In genomic region chr10:101939718-101940117, GRCh38 we compare ENCODE assay signal across 15 cellular contexts.
DNase-seq lines count a peak whose midpoint lies in the region; ATAC-seq and TF ChIP-seq lines count a peak whose summit lies in the region.
"Had no signal": no experiment of that assay in that cellular context is flagged by ENCODE, and none has a peak within 500 bp of the region (broad histone marks: within the 10 kb centered on the region; RNA-seq: fewer than 3 reads in every experiment).

No MANE protein-coding gene starts in this region.

- no peaks in the 10 kb centered on the region for H3K36me3 ChIP-seq in brain microvascular endothelial cell (replicated peaks)
- H3K36me3 ChIP-seq in sigmoid colon: no peaks in the 10 kb centered on the region
- H3K36me3 ChIP-seq in mesendoderm (ENCODE audit: control insufficient read depth, insufficient read depth, low read length): no peaks in the 10 kb centered on the region

- no peak overlapping the region for H3K9ac ChIP-seq in mesendoderm (ENCODE audit: low read length)

- H3K27me3 ChIP-seq in brain microvascular endothelial cell (replicated peaks) (no peaks in the 10 kb centered on the region), sigmoid colon (no peaks in the 10 kb centered on the region), mesendoderm (ENCODE audit: insufficient read depth, low read length, poor library complexity) (no peaks in the 10 kb centered on the region)

- H3K27ac ChIP-seq in brain microvascular endothelial cell (peak overlapping the region; percentile 97), sigmoid colon (peak overlapping the region; percentile 48 to 73 (median 65)), mesendoderm (ENCODE audit: low read depth, low read length) (no peak overlapping the region)

- no peaks in the 10 kb centered on the region for H3K9me3 Mint-ChIP-seq in Calu3 (ENCODE audit: low read depth, unreplicated experiment)
- H3K9me3 Mint-ChIP-seq in T-helper 2 cell treated with Interferon-gamma antibody and Interleukin-4, amounts not matched to agents 5 μg/mL and 100 μg/mL, for 36 hours: no peaks in the 10 kb centered on the region

- TF ChIP-seq POLR2A in sigmoid colon (IDR thresholded peaks at IDR 0.05): no peak

- TF ChIP-seq EP300 in sigmoid colon (IDR thresholded peaks at IDR 0.05): no peak

- H2AK5ac ChIP-seq in mesendoderm (ENCODE audit: low read length): no peak overlapping the region

- no peaks in the 10 kb centered on the region for H3K79me1 ChIP-seq in mesendoderm (ENCODE audit: low read length)

- peak overlapping the region; percentile 82 for H3K27ac Mint-ChIP-seq in Calu3 (ENCODE audit: unreplicated experiment)
- H3K27ac Mint-ChIP-seq in T-helper 2 cell treated with Interferon-gamma antibody and Interleukin-4, amounts not matched to agents 5 μg/mL and 100 μg/mL, for 36 hours: no peak overlapping the region

- no peak overlapping the region for H4K8ac ChIP-seq in mesendoderm (ENCODE audit: low read depth, low read length)

- H3K79me2 ChIP-seq in mesendoderm (ENCODE audit: control insufficient read depth, insufficient read depth, low read length): no peaks in the 10 kb centered on the region

- no peak overlapping the region for H3K4me2 ChIP-seq in mesendoderm (ENCODE audit: low read length)

- BruUV-seq in Calu3 (replicated peaks; lab: Mats Ljungman, UMichigan): no TSS peak

- H3K18ac ChIP-seq in mesendoderm (ENCODE audit: low read length): no peak overlapping the region

- intact Hi-C loops in Calu3 (cut with micrococcal nuclease; ENCODE audit: unreplicated experiment) (loop anchor here (10.0 kb wide), 1 partner anchor 55 kb away; no protein-coding TSS in a partner anchor), left ventricle myocardium superior (cut with micrococcal nuclease) (no loop called here), sigmoid colon (cut with DNase I) (no loop called here)

- H2BK5ac ChIP-seq in mesendoderm (ENCODE audit: low read length): no peak overlapping the region

- H3K4me3 Mint-ChIP-seq in Calu3 (ENCODE audit: low read depth, unreplicated experiment): peak overlapping the region; percentile 8
- H3K4me3 Mint-ChIP-seq in T-helper 2 cell treated with Interferon-gamma antibody and Interleukin-4, amounts not matched to agents 5 μg/mL and 100 μg/mL, for 36 hours: no peak overlapping the region

- no peak overlapping the region for H4K5ac ChIP-seq in mesendoderm (ENCODE audit: low read length)

- no peaks in the 10 kb centered on the region for H3K9me3 ChIP-seq in sigmoid colon

- H3K56ac ChIP-seq in mesendoderm (ENCODE audit: low read length): no peak overlapping the region

- H3K4me1 ChIP-seq in sigmoid colon (peaks cover 0 to 77% (median 53%) of the 10 kb centered on the region in 4 donors), mesendoderm (ENCODE audit: control insufficient read depth, low read depth, low read length) (no peaks in the 10 kb centered on the region)

- no peak for TF ChIP-seq CTCF in Calu3 (IDR thresholded peaks at IDR 0.05; ENCODE audit: unreplicated experiment)
- no peak for TF ChIP-seq CTCF in brain microvascular endothelial cell (IDR thresholded peaks at IDR 0.05; ENCODE audit: low read depth, low read length, missing control alignments)
- no peak for TF ChIP-seq CTCF in sigmoid colon (IDR thresholded peaks at IDR 0.05)
- TF ChIP-seq CTCF in GM10266 (IDR thresholded peaks at IDR 0.05; ENCODE audit: control insufficient read depth, insufficient read depth, low read depth, missing control alignments): no peak

- peak; percentile 62 for ATAC-seq in left ventricle myocardium superior

- H3K4me1 Mint-ChIP-seq in Calu3 (ENCODE audit: low read depth, unreplicated experiment): peaks cover 36% of the 10 kb centered on the region
- H3K4me1 Mint-ChIP-seq in T-helper 2 cell treated with Interferon-gamma antibody and Interleukin-4, amounts not matched to agents 5 μg/mL and 100 μg/mL, for 36 hours (ENCODE audit: low read depth): no peaks in the 10 kb centered on the region

- DNase-seq in Calu3 (no peak), brain microvascular endothelial cell (no peak), left ventricle myocardium superior (no peak), sigmoid colon (no peak), GM10266 (ENCODE audit: extremely low spot score) (no peak), mesendoderm (no peak)
- DNase-seq in T-helper 2 cell treated with Interferon-gamma antibody and Interleukin-4, amounts not matched to agents 5 μg/mL and 100 μg/mL, for 36 hours (ENCODE audit: low spot score): no peak
- DNase-seq in activated CD4-positive, alpha-beta T cell treated with anti-CD3 and anti-CD28 coated beads for 48 hours: no peak
- DNase-seq: activated CD4-positive, alpha-beta T cell treated with anti-CD3 and anti-CD28 coated beads, Interleukin-2, amount 50 U/mL, for 48 hours; DMS 273 treated with DMSO at 0.1 percent for 48 hours; H7; NCI-H1436; NCI-H69; RPMI8226; T-helper 9 cell had no signal

- H3K4ac ChIP-seq in mesendoderm (ENCODE audit: low read depth, low read length): no peak overlapping the region

- H2BK120ac ChIP-seq in mesendoderm (ENCODE audit: low read depth, low read length): no peak overlapping the region

- no peak overlapping the region for H2BK15ac ChIP-seq in mesendoderm (replicated peaks; ENCODE audit: low read depth)

- H3K27me3 Mint-ChIP-seq in Calu3 (ENCODE audit: unreplicated experiment): no peaks in the 10 kb centered on the region
- H3K27me3 Mint-ChIP-seq in T-helper 2 cell treated with Interferon-gamma antibody and Interleukin-4, amounts not matched to agents 5 μg/mL and 100 μg/mL, for 36 hours (ENCODE audit: low read depth): no peaks in the 10 kb centered on the region

- CTCF ChIA-PET in Calu3 (lab: Charles Lee): interaction anchor here (1.1 kb wide), 1 partner anchor 56 kb away, joined by 3 read pairs; no protein-coding TSS in a partner anchor

- H3K23ac ChIP-seq in mesendoderm (ENCODE audit: low read length): no peak overlapping the region

- H3K4me3 ChIP-seq in brain microvascular endothelial cell (ENCODE audit: low read depth, low read length): no peak overlapping the region
- H3K4me3 ChIP-seq in sigmoid colon: no peak overlapping the region
- no peak overlapping the region for H3K4me3 ChIP-seq in mesendoderm (ENCODE audit: low read length)

- 76 to 88% methylated on average over 4 of the region's 4 CpGs for WGBS in sigmoid colon, 2 donors
- no CpG with 5 or more reads among the region's 4 CpGs for WGBS in mesendoderm (ENCODE audit: extremely low coverage, insufficient coverage, low lambda C conversion rate)

- in situ Hi-C loops in brain microvascular endothelial cell (cut with HindIII; ENCODE audit: low pct_ligation_motif_present, low sequenced_read_pairs): no loop called here

- no peaks in the 10 kb centered on the region for H3K36me3 Mint-ChIP-seq in Calu3 (ENCODE audit: insufficient read depth, unreplicated experiment)
- H3K36me3 Mint-ChIP-seq in T-helper 2 cell treated with Interferon-gamma antibody and Interleukin-4, amounts not matched to agents 5 μg/mL and 100 μg/mL, for 36 hours (ENCODE audit: low read depth): peaks cover 17% of the 10 kb centered on the region
